Comparison of ENCODE assay signal across 21 cellular contexts in genomic region chr1:170407601-170408000, GRCh38.
A peak's percentile ranks its signal among the peaks of the same experiment; 100 is the strongest.
DNase-seq lines count a peak whose midpoint lies in the region; TF ChIP-seq lines count a peak whose summit lies in the region.
"Had no signal": no experiment of that assay in that cellular context is flagged by ENCODE, and none has a peak within 500 bp of the region (broad histone marks: within the 10 kb centered on the region; RNA-seq: fewer than 3 reads in every experiment).

No MANE protein-coding gene starts in this region.

- H3K4me1 Mint-ChIP-seq in osteocyte (ENCODE audit: unreplicated experiment): peaks cover 53% of the 10 kb centered on the region
- H3K4me1 Mint-ChIP-seq in activated T-helper 1 cell treated with anti-CD3 and anti-CD28 coated beads, Interleukin-12 subunit alpha, Interleukin-12 subunit beta, Interleukin-2, Interleukin-4 antibody, amounts not matched to agents 30 ng/mL and 10 ng/mL and 1 ng/mL, durations not matched to agents 14 hours and 24 hours and 36 hours (ENCODE audit: low read depth): no peaks in the 10 kb centered on the region

- H3K36me3 ChIP-seq in adipocyte (ENCODE audit: control insufficient read depth, insufficient read depth, low read length, severe bottlenecking): no peaks in the 10 kb centered on the region
- H3K36me3 ChIP-seq: BLaER1 treated with 17β-estradiol and CSF1 and Interleukin-3, amounts not matched to agents 10 nM and 100 nM had no signal

- H3K4me3 ChIP-seq in adipocyte (ENCODE audit: low read length): peak overlapping the region; percentile 1
- H3K4me3 ChIP-seq: A549; BLaER1 treated with 17β-estradiol and CSF1 and Interleukin-3, amounts not matched to agents 10 nM and 100 nM; SK-N-MC had no signal

- H3K27me3 Mint-ChIP-seq in osteocyte (ENCODE audit: unreplicated experiment): no peaks in the 10 kb centered on the region
- H3K27me3 Mint-ChIP-seq in activated T-helper 1 cell treated with anti-CD3 and anti-CD28 coated beads, Interleukin-12 subunit alpha, Interleukin-12 subunit beta, Interleukin-2, Interleukin-4 antibody, amounts not matched to agents 30 ng/mL and 10 ng/mL and 1 ng/mL, durations not matched to agents 14 hours and 24 hours and 36 hours (ENCODE audit: insufficient read depth): peaks cover 5% of the 10 kb centered on the region

- no peak overlapping the region for H3K4me3 Mint-ChIP-seq in osteocyte (ENCODE audit: unreplicated experiment)
- no peak overlapping the region for H3K4me3 Mint-ChIP-seq in activated T-helper 1 cell treated with anti-CD3 and anti-CD28 coated beads, Interleukin-12 subunit alpha, Interleukin-12 subunit beta, Interleukin-2, Interleukin-4 antibody, amounts not matched to agents 30 ng/mL and 10 ng/mL and 1 ng/mL, durations not matched to agents 14 hours and 24 hours and 36 hours
- H3K4me3 Mint-ChIP-seq: CD8-positive, alpha-beta T cell had no signal

- peaks cover 2% of the 10 kb centered on the region for H3K36me3 Mint-ChIP-seq in osteocyte (ENCODE audit: unreplicated experiment)
- no peaks in the 10 kb centered on the region for H3K36me3 Mint-ChIP-seq in activated T-helper 1 cell treated with anti-CD3 and anti-CD28 coated beads, Interleukin-12 subunit alpha, Interleukin-12 subunit beta, Interleukin-2, Interleukin-4 antibody, amounts not matched to agents 30 ng/mL and 10 ng/mL and 1 ng/mL, durations not matched to agents 14 hours and 24 hours and 36 hours (ENCODE audit: low read depth)
- H3K36me3 Mint-ChIP-seq: CD8-positive, alpha-beta T cell had no signal

- H3K27me3 ChIP-seq in adipocyte (replicated peaks; ENCODE audit: control insufficient read depth, insufficient read depth, low read length): no peaks in the 10 kb centered on the region
- H3K27me3 ChIP-seq: BLaER1 treated with 17β-estradiol and CSF1 and Interleukin-3, amounts not matched to agents 10 nM and 100 nM had no signal

- no peak for TF ChIP-seq CTCF in osteocyte (IDR thresholded peaks at IDR 0.05)

- intact Hi-C loops in activated T-helper 1 cell treated with anti-CD3 and anti-CD28 coated beads, Interleukin-12 subunit alpha, Interleukin-12 subunit beta, Interleukin-2, Interleukin-4 antibody, amounts not matched to agents 30 ng/mL and 10 ng/mL and 1 ng/mL, durations not matched to agents 14 hours and 24 hours and 36 hours (cut with micrococcal nuclease): no loop called here

- peaks cover 51% of the 10 kb centered on the region for H3K4me1 ChIP-seq in adipocyte (ENCODE audit: control insufficient read depth, insufficient read depth, low read length)
- H3K4me1 ChIP-seq: A549 had no signal

- DNase-seq in EH (ENCODE audit: low read depth) (peak; percentile 17), adipocyte (ENCODE audit: low read depth) (peak; percentile 71), fibroblast of gingiva (ENCODE audit: low read depth) (peak; percentile 42), osteocyte (ENCODE audit: extremely low spot score, unreplicated experiment) (no peak), hepatic stellate cell (ENCODE audit: low spot score) (no peak), NOMO-1 treated with DMSO at 0.1 percent for 48 hours (lab: John Stamatoyannopoulos, UW; ENCODE audit: unreplicated experiment) (no peak)
- DNase-seq in activated T-helper 1 cell treated with anti-CD3 and anti-CD28 coated beads, Interleukin-12 subunit alpha, Interleukin-12 subunit beta, Interleukin-2, Interleukin-4 antibody, amounts not matched to agents 30 ng/mL and 10 ng/mL and 1 ng/mL, durations not matched to agents 14 hours and 24 hours and 36 hours (ENCODE audit: low spot score): no peak
- DNase-seq: Calu3; CD8-positive, alpha-beta T cell; DMS53; GOT3; NCI-H1436; NCI-H2029 treated with DMSO at 0.1 percent for 48 hours; NCI-H2171; NCI-H446; NCI-H69; SHP77 had no signal

- H3K9me3 Mint-ChIP-seq in osteocyte (ENCODE audit: unreplicated experiment): peaks cover 3% of the 10 kb centered on the region
- H3K9me3 Mint-ChIP-seq in activated T-helper 1 cell treated with anti-CD3 and anti-CD28 coated beads, Interleukin-12 subunit alpha, Interleukin-12 subunit beta, Interleukin-2, Interleukin-4 antibody, amounts not matched to agents 30 ng/mL and 10 ng/mL and 1 ng/mL, durations not matched to agents 14 hours and 24 hours and 36 hours: no peaks in the 10 kb centered on the region
- H3K9me3 Mint-ChIP-seq: CD8-positive, alpha-beta T cell had no signal

- no peaks in the 10 kb centered on the region for H3K9me3 ChIP-seq in adipocyte (ENCODE audit: control insufficient read depth, low read length)
- H3K9me3 ChIP-seq: A549; BLaER1 treated with 17β-estradiol and CSF1 and Interleukin-3, amounts not matched to agents 10 nM and 100 nM had no signal

- peak overlapping the region; percentile 71 for H3K27ac Mint-ChIP-seq in osteocyte (ENCODE audit: unreplicated experiment)
- H3K27ac Mint-ChIP-seq in activated T-helper 1 cell treated with anti-CD3 and anti-CD28 coated beads, Interleukin-12 subunit alpha, Interleukin-12 subunit beta, Interleukin-2, Interleukin-4 antibody, amounts not matched to agents 30 ng/mL and 10 ng/mL and 1 ng/mL, durations not matched to agents 14 hours and 24 hours and 36 hours: no peak overlapping the region
- H3K27ac Mint-ChIP-seq: CD8-positive, alpha-beta T cell had no signal

- H3K9ac ChIP-seq in adipocyte (ENCODE audit: low read length): peak overlapping the region; percentile 48
- H3K9ac ChIP-seq: BLaER1 treated with 17β-estradiol and CSF1 and Interleukin-3, amounts not matched to agents 10 nM and 100 nM; KMS-11 had no signal

Comparison
In these comparisons a context has a peak if more than half of its experiments do, and no peak if none do; other contexts are left out.
1. DNase-seq: peak in EH (single experiment), adipocyte (single experiment) and fibroblast of gingiva (single experiment); none in osteocyte (single experiment), activated T-helper 1 cell treated with anti-CD3 and anti-CD28 coated beads, Interleukin-12 subunit alpha, Interleukin-12 subunit beta, Interleukin-2, Interleukin-4 antibody, amounts not matched to agents 30 ng/mL and 10 ng/mL and 1 ng/mL, durations not matched to agents 14 hours and 24 hours and 36 hours (single experiment), hepatic stellate cell (single experiment) and NOMO-1 treated with DMSO at 0.1 percent for 48 hours (single experiment).